Comparison of ENCODE assay signal across 8 cellular contexts in genomic region chr11:49372140-49372539, GRCh38.
DNase-seq lines count a peak whose midpoint lies in the region; ATAC-seq, FAIRE-seq and TF ChIP-seq lines count a peak whose summit lies in the region.
"Not testable (repeated sequence)": the region's sequence is repeated elsewhere in the genome, so short reads cannot be mapped to it uniquely, and the experiment has no call there.

No MANE protein-coding gene starts in this region.

- not testable (repeated sequence) for H3K4me3 ChIP-seq in endodermal cell (ENCODE audit: low read length); left ventricle myocardium inferior; right lobe of liver; small intestine (ENCODE audit: low read depth in 1 of 2, low read length in 2 of 2)

- not testable (repeated sequence) for H3K27me3 Mint-ChIP-seq in endodermal cell (ENCODE audit: insufficient read depth)

- TF ChIP-seq CTCF in GM12872 (IDR thresholded peaks at IDR 0.05; ENCODE audit: insufficient read depth, low read depth, low read length) (0 out of 3 replicates have a peak, but pooled peaks have one; percentile 8), LNCAP (IDR thresholded peaks at IDR 0.05) (peak; percentile 47; the same call in 1 of the 2 replicates), endodermal cell (conservative IDR thresholded peaks at IDR 0.05) (peak; percentile 69), left ventricle myocardium inferior (IDR thresholded peaks at IDR 0.05; ENCODE audit: borderline replicate concordance) (peak; percentile 61), right lobe of liver (IDR thresholded peaks at IDR 0.05) (peak; percentile 41 to 66 (median 54))

- H3K9me3 Mint-ChIP-seq in endodermal cell = not testable (repeated sequence)

- not testable (repeated sequence) for H3K36me3 ChIP-seq in endodermal cell (ENCODE audit: control insufficient read depth, insufficient read depth, low read length); left ventricle myocardium inferior; right lobe of liver; small intestine (ENCODE audit: control insufficient read depth in 2 of 2, insufficient read depth in 2 of 2, low read length in 2 of 2)

- not testable (repeated sequence) for H3K9ac ChIP-seq in endodermal cell (ENCODE audit: extremely low read depth, low read length, poor library complexity, severe bottlenecking)

- not testable (repeated sequence) for TF ChIP-seq POLR2A in right lobe of liver (IDR thresholded peaks at IDR 0.05)

- H3K36me3 Mint-ChIP-seq in endodermal cell (ENCODE audit: low read depth) = not testable (repeated sequence)

- ATAC-seq in right lobe of liver = peak; percentile 70 to 80 (median 72)

- H3K4me1 Mint-ChIP-seq in endodermal cell = not testable (repeated sequence)

- intact Hi-C loops in left ventricle myocardium inferior (cut with micrococcal nuclease); right lobe of liver (cut with DNase I): not testable (repeated sequence)

- H3K27ac ChIP-seq in endodermal cell (ENCODE audit: low read depth, low read length); left ventricle myocardium inferior (replicated peaks); right lobe of liver; small intestine (ENCODE audit: low read depth in 1 of 2, low read length in 1 of 2): not testable (repeated sequence)

- H3K27ac Mint-ChIP-seq in endodermal cell = not testable (repeated sequence)

- H3K4me1 ChIP-seq in endodermal cell (ENCODE audit: control insufficient read depth, insufficient read depth, low read length); right lobe of liver; small intestine (ENCODE audit: control insufficient read depth in 2 of 2, insufficient read depth in 1 of 2, low read depth in 1 of 2, low read length in 1 of 2): not testable (repeated sequence)
- peaks cover 13% of the 10 kb centered on the region for H3K4me1 ChIP-seq in left ventricle myocardium inferior

- not testable (repeated sequence) for H3K27me3 ChIP-seq in endodermal cell (ENCODE audit: control insufficient read depth, insufficient read depth, low read length, poor library complexity, severe bottlenecking); left ventricle myocardium inferior (ENCODE audit: low read depth); right lobe of liver; small intestine (ENCODE audit: control insufficient read depth in 2 of 2, insufficient read depth in 2 of 2, low read length in 2 of 2)

- peak; percentile 9 for DNase-seq in RKO (ENCODE audit: low spot score)
- not testable (repeated sequence) for DNase-seq in endodermal cell, left ventricle myocardium inferior, right lobe of liver
- peak; percentile 0 for DNase-seq in small intestine

- FAIRE-seq in A204.1 (lab: Jason Lieb, UNC) = peak; percentile 65
- peak; percentile 75 for FAIRE-seq in small intestine (lab: Jason Lieb, UNC)

- H3K4me3 Mint-ChIP-seq in endodermal cell = not testable (repeated sequence)

- H3K9me3 ChIP-seq in endodermal cell (ENCODE audit: control insufficient read depth, low read length); left ventricle myocardium inferior (replicated peaks); right lobe of liver; small intestine (ENCODE audit: control insufficient read depth, low read depth): not testable (repeated sequence)

Comparison
In these comparisons a context has a peak if more than half of its experiments do, and no peak if none do; other contexts are left out.
1. CTCF ChIP-seq: peak in every context shown above with its lines; median percentile 69 in endodermal cell; 61 in left ventricle myocardium inferior; 54 in right lobe of liver; 47 in LNCAP; 8 in GM12872.